In the genomic region with DNA sequence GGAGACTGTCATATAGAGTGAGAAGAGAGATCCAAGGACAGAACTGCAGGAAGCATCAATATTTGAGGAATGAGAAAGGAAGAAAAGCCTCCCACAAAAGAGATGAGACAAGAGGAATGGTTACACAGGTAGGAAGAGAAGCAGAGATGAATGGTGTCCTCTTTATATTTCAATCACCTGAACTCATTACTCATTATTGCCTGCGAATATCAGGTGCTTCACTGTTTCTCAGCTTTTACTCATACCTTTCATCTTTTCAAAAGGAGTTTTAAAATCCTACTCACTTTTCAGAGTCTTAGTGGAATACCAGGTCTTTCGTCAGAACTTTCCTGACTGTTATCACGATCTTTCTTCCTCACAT, we compare ENCODE assay signal across 9 cellular contexts. TPM values are rescaled to one million over a fixed set of nuclear protein-coding genes. Genes with fewer than 3 reads are reported as not detected.
DNase-seq lines count a peak whose midpoint lies in the region; ATAC-seq and TF ChIP-seq lines count a peak whose summit lies in the region.
"Had no signal": no experiment of that assay in that cellular context is flagged by ENCODE, and none has a peak within 500 bp of the region (broad histone marks: within the 10 kb centered on the region; RNA-seq: fewer than 3 reads in every experiment).

No MANE protein-coding gene starts in this region.

- no peak for DNase-seq in activated CD4-positive, CD25-positive, alpha-beta regulatory T cell treated with anti-CD3 and anti-CD28 coated beads, Interleukin-2, amount 50 U/mL, for 72 hours
- DNase-seq in choroid plexus epithelial cell (ENCODE audit: low read depth) (no peak), osteoblast (ENCODE audit: insufficient read length, low spot score, missing footprints) (no peak), mesenteric fat pad (ENCODE audit: low spot score) (no peak), NCI-H1694 (lab: John Stamatoyannopoulos, UW) (no peak), sciatic nerve (ENCODE audit: low spot score) (no peak)

- H3K4me3 ChIP-seq in choroid plexus epithelial cell (ENCODE audit: low read depth, low read length) (peak overlapping the region; percentile 50), osteoblast (ENCODE audit: insufficient read depth, low read length) (peak overlapping the region; percentile 68)

- peak; percentile 32 to 58 for ATAC-seq in activated CD4-positive, CD25-positive, alpha-beta regulatory T cell treated with anti-CD3 and anti-CD28 coated beads, Interleukin-2, amount 50 U/mL, for 24 hours
- ATAC-seq in HG03175 (IDR thresholded peaks at IDR 0.05; ENCODE audit: unreplicated experiment) (peak; percentile 29), sciatic nerve (no peak)

- H3K27ac ChIP-seq in osteoblast (ENCODE audit: low read depth, low read length), result no peak overlapping the region
- H3K27ac ChIP-seq: C4-2B had no signal

- no peaks in the 10 kb centered on the region for H3K27me3 ChIP-seq in osteoblast (ENCODE audit: insufficient read depth, low read length)

- peak overlapping the region; percentile 87 for H3K4me2 ChIP-seq in osteoblast (ENCODE audit: insufficient read depth, low read length)

- H3K9me3 ChIP-seq in osteoblast (ENCODE audit: low read depth, low read length), result no peaks in the 10 kb centered on the region

- no peaks in the 10 kb centered on the region for H3K36me3 ChIP-seq in osteoblast (ENCODE audit: insufficient read depth, low read length)

- no peaks in the 10 kb centered on the region for H3K4me1 ChIP-seq in osteoblast (ENCODE audit: insufficient read depth, low read length)

- TF ChIP-seq CTCF in choroid plexus epithelial cell (conservative IDR thresholded peaks at IDR 0.05; ENCODE audit: low read depth, low read length) (no peak), osteoblast (IDR thresholded peaks at IDR 0.05; ENCODE audit: extremely low read depth, low read depth, low read length) (no peak)

- peak overlapping the region; percentile 93 for H2AFZ ChIP-seq in osteoblast (ENCODE audit: low read length)

- H3K79me2 ChIP-seq in osteoblast (ENCODE audit: insufficient read depth, low read length), result no peaks in the 10 kb centered on the region

- intact Hi-C loops in sciatic nerve (cut with DNase I), result no loop called here

- H4K20me1 ChIP-seq in osteoblast (ENCODE audit: insufficient read depth, low read length), result no peaks in the 10 kb centered on the region

RNA-seq across cellular contexts. Expression of gene SEC24D, which starts 14.9 kb away (rescaled TPM):
- total RNA-seq in osteoblast (111 and 116 TPM in 2 replicates), mesenteric fat pad (71.6 TPM), sciatic nerve (64.9 TPM)

RNA-seq across cellular contexts. Expression of gene SYNPO2, which starts 37.9 kb away (rescaled TPM):
- total RNA-seq in osteoblast, result 20.9 and 34.0 TPM in 2 replicates
- total RNA-seq in mesenteric fat pad, result 89.8 TPM
- 113 TPM for total RNA-seq in sciatic nerve
